Comparison of ENCODE assay signal across 33 cellular contexts in the genomic region with DNA sequence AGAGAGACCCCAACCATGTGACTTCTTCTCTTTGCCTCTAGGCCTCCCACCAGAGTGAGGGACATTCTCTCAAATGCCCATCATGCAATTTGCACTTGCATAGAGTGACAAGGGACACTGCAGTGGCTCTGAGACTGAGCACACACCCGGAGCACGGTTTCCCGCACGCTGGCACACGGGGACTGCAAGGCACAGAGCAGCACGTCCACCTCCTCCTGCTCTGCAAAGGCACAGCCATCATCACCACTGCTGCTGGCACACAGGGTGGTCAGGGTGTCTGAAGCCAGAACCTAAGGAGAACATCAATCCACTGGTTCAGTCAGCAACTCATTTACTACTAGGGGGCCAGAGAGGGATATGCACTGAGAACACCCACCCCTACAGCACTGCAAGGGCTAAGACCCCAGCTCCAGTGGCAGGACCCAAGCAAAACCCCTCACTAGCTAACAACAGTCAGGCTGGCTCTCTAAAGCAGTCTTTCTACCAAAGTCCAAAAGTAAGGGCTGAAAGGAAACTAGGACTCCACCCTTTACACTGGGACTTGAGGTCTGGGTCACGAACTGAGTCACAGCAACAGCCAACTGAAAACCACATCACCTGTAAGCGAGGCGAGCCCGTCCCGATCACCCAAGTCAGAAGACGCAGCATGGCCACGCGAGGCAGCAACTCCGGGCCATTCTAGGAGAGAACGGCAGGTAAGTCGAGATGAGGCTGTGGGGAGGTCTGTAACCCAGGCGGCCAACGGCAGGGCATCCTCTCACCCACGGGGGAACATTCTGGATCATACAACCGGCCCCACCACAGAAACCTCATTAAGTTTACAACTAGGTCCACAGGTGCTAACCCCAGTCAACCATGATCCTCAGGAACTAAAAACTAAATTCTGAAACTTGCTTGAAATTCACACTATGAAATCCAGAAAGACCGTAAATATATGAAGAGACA. TPM values are rescaled to one million over a fixed set of nuclear protein-coding genes. Genes with fewer than 3 reads are reported as not detected.
DNase-seq lines count a peak whose midpoint lies in the region; ATAC-seq, FAIRE-seq and TF ChIP-seq lines count a peak whose summit lies in the region.
"Had no signal": no experiment of that assay in that cellular context is flagged by ENCODE, and none has a peak within 500 bp of the region (broad histone marks: within the 10 kb centered on the region; RNA-seq: fewer than 3 reads in every experiment).

No MANE protein-coding gene starts in this region.

- H3K4me1 ChIP-seq in IMR-90 (ENCODE audit: control insufficient read depth, insufficient read depth, low read length) (no peaks in the 10 kb centered on the region), H1 (replicated peaks in 1 of 4; ENCODE audit: control insufficient read depth in 3 of 4, insufficient read depth in 4 of 4, low read length in 3 of 4) (no peaks in the 10 kb centered on the region)
- H3K4me1 ChIP-seq: ascending aorta, heart right ventricle, sigmoid colon had no signal

- no peak overlapping the region for H2BK120ac ChIP-seq in IMR-90 (ENCODE audit: low read depth, low read length)
- H2BK120ac ChIP-seq in H1 (replicated peaks; ENCODE audit: low read depth, low read length), result no peak overlapping the region

- H3K4me3 Mint-ChIP-seq in activated T-cell treated with anti-CD3 and anti-CD28 coated beads, Interleukin-2, amount 50 U/mL, for 72 hours, result no peak overlapping the region
- H3K4me3 Mint-ChIP-seq: activated naive CD8-positive, alpha-beta T cell treated with anti-CD3 and anti-CD28 coated beads, Interleukin-2, amount 10 ng/mL, durations not matched to agents 7 days and 5 days; nephron progenitor cell had no signal

- no peak overlapping the region for H4K91ac ChIP-seq in IMR-90 (ENCODE audit: insufficient read depth, low read depth, low read length)
- H4K91ac ChIP-seq in H1 (replicated peaks; ENCODE audit: insufficient read length, low read length), result no peak overlapping the region

- no peak overlapping the region for H4K8ac ChIP-seq in IMR-90 (ENCODE audit: low read depth in 2 of 2, low read length in 2 of 2)
- no peak overlapping the region for H4K8ac ChIP-seq in H1 (ENCODE audit: extremely low read depth, insufficient read depth, low read length)

- no peak overlapping the region for H2BK5ac ChIP-seq in IMR-90 (ENCODE audit: low read depth, low read length, poor library complexity, severe bottlenecking)
- H2BK5ac ChIP-seq in H1 (ENCODE audit: low read depth, low read length), result peak overlapping the region; percentile 8; the same call in 1 of the 2 replicates

- ATAC-seq in activated T-cell treated with anti-CD3 and anti-CD28 coated beads, Interleukin-2, amount 50 U/mL, for 72 hours (replicated peaks in 1 of 2), result peak in 1 of 2 donors; percentile 57
- no peak for ATAC-seq in IMR-90 (ENCODE audit: low read depth)
- ATAC-seq in HG02623 (IDR thresholded peaks at IDR 0.05; ENCODE audit: unreplicated experiment), result no peak
- ATAC-seq in GM18909 (IDR thresholded peaks at IDR 0.05; ENCODE audit: poor library complexity, unreplicated experiment), result no peak
- ATAC-seq: esophagus mucosa, heart right ventricle, left cardiac atrium, SK-N-SH treated with all-trans-retinoic acid at 6 μM for 48 hours had no signal

- no peaks in the 10 kb centered on the region for H3K9me1 ChIP-seq in IMR-90 (ENCODE audit: insufficient read depth, low read length)

- CTCF ChIA-PET in IMR-90 (lab: Yijun Ruan, JAX) (no interaction called here), H1 (lab: Charles Lee; ENCODE audit: partially characterized antibody) (interaction anchor here (0.5 kb wide), 1 partner anchor 211 kb away, joined by 3 read pairs; no protein-coding TSS in a partner anchor)

- H3K23ac ChIP-seq in IMR-90 (ENCODE audit: low read depth, low read length) (no peak overlapping the region), H1 (ENCODE audit: insufficient read length) (no peak overlapping the region)

- no TSS peak for BruUV-seq in IMR-90 (replicated peaks; lab: Mats Ljungman, UMichigan)

- in situ Hi-C loops in IMR-90 (cut with MboI; ENCODE audit: low sequenced_read_pairs), result no loop called here

- H3K4ac ChIP-seq in IMR-90 (ENCODE audit: low read depth, low read length) (no peak overlapping the region), H1 (replicated peaks; ENCODE audit: insufficient read length, low read depth, low read length) (no peak overlapping the region)

- no peak for TF ChIP-seq RAD21 in IMR-90 (IDR thresholded peaks at IDR 0.05; ENCODE audit: low read length)
- TF ChIP-seq RAD21 in H1 (IDR thresholded peaks at IDR 0.05 in 1 of 2, conservative IDR thresholded peaks at IDR 0.05 in 1 of 2; ENCODE audit: low read depth in 2 of 2, low read length in 2 of 2), result no peak

- H3K36me3 ChIP-seq in IMR-90 (ENCODE audit: control insufficient read depth, insufficient read depth, low read length) (peaks cover 80% of the 10 kb centered on the region), H1 (ENCODE audit: control insufficient read depth in 2 of 4, insufficient read depth in 4 of 4, low read length in 3 of 4) (peaks cover 54 to 93% (median 84%) of the 10 kb centered on the region in 4 experiments)

- no peak overlapping the region for H3K14ac ChIP-seq in IMR-90 (replicated peaks; ENCODE audit: low read depth, low read length)
- no peak overlapping the region for H3K14ac ChIP-seq in H1 (ENCODE audit: insufficient read length)

- TF ChIP-seq POLR2A in IMR-90 (IDR thresholded peaks at IDR 0.05; ENCODE audit: low read depth, low read length) (no peak), H1 (IDR thresholded peaks at IDR 0.05; ENCODE audit: control extremely low read depth in 1 of 2, low read depth in 2 of 2, low read length in 2 of 2) (no peak)

- H2AK5ac ChIP-seq in IMR-90 (ENCODE audit: low read depth, low read length), result no peak overlapping the region
- H2AK5ac ChIP-seq in H1 (ENCODE audit: low read depth, low read length), result no peak overlapping the region

- H3K36me3 Mint-ChIP-seq in activated T-cell treated with anti-CD3 and anti-CD28 coated beads, Interleukin-2, amount 50 U/mL, for 72 hours (ENCODE audit: insufficient read depth in 2 of 2), result peaks cover 5 to 33% of the 10 kb centered on the region in 2 donors

- whole genome bisulfite sequencing in IMR-90 (ENCODE audit: extremely low coverage in 2 of 2, insufficient read length in 1 of 2), 2 experiments, result 97% methylated on average over 11 of the region's 22 CpGs; no CpG with 5 or more reads in 1 of the 2 experiments
- WGBS in H1 (ENCODE audit: extremely low coverage in 1 of 2, insufficient coverage in 1 of 2, insufficient read length in 1 of 2, insufficient replicate concordance in 2 of 2, low coverage in 1 of 2, low lambda C conversion rate in 2 of 2, missing lambda C conversion rate in 1 of 2), 2 experiments, result 90% methylated on average over 22 of the region's 22 CpGs; no CpG with 5 or more reads in 1 of the 2 experiments

- H3K79me1 ChIP-seq in IMR-90 (ENCODE audit: low read depth in 1 of 2, low read length in 2 of 2), result peaks cover 9 to 18% of the 10 kb centered on the region in 2 experiments; a peak in 2 of 4 replicates
- H3K79me1 ChIP-seq in H1 (ENCODE audit: low read depth, low read length), result peaks cover 2% of the 10 kb centered on the region; the same call in 1 of the 2 replicates

- H3K27ac ChIP-seq in IMR-90 (ENCODE audit: insufficient read depth, low read length) (no peak overlapping the region), H1 (ENCODE audit: low read depth, low read length) (no peak overlapping the region)
- H3K27ac ChIP-seq: ascending aorta, cardiac muscle cell, coronary artery, heart right ventricle, sigmoid colon, WERI-Rb-1 had no signal

- no peaks in the 10 kb centered on the region for H3K27me3 ChIP-seq in IMR-90 (ENCODE audit: control insufficient read depth, insufficient read depth, low read length)
- H3K27me3 ChIP-seq in H1 (replicated peaks in 1 of 4; ENCODE audit: control insufficient read depth in 3 of 4, extremely low read depth in 1 of 4, insufficient read depth in 3 of 4, low read length in 3 of 4), result no peaks in the 10 kb centered on the region
- H3K27me3 ChIP-seq: ascending aorta, cardiac muscle cell, heart right ventricle, sigmoid colon had no signal

- H3K27me3 Mint-ChIP-seq in activated T-cell treated with anti-CD3 and anti-CD28 coated beads, Interleukin-2, amount 50 U/mL, for 72 hours (ENCODE audit: low read depth), result no peaks in the 10 kb centered on the region
- H3K27me3 Mint-ChIP-seq: activated naive CD8-positive, alpha-beta T cell treated with anti-CD3 and anti-CD28 coated beads, Interleukin-2, amount 10 ng/mL, durations not matched to agents 7 days and 5 days had no signal

- H2BK15ac ChIP-seq in IMR-90 (ENCODE audit: low read depth, low read length) (no peak overlapping the region), H1 (ENCODE audit: low read length) (no peak overlapping the region)

- H3K23me2 ChIP-seq in H1 (ENCODE audit: low read depth, low read length), result no peaks in the 10 kb centered on the region

- POLR2A ChIA-PET in IMR-90 (lab: Charles Lee; ENCODE audit: unreplicated experiment), result no interaction called here
- POLR2A ChIA-PET in H1 (lab: Charles Lee; ENCODE audit: partially characterized antibody), result interaction anchor here (1.4 to 1.6 kb wide), 2 partner anchors 26 to 33 kb away, joined by 3 read pairs; no protein-coding TSS in a partner anchor

- no peak for FAIRE-seq in H1 (lab: Jason Lieb, UNC)

- no peaks in the 10 kb centered on the region for H3K79me2 ChIP-seq in H1 (ENCODE audit: control insufficient read depth in 1 of 2, insufficient read depth in 2 of 2, low read length in 2 of 2)

- H4K5ac ChIP-seq in IMR-90 (ENCODE audit: low read depth, low read length) (no peak overlapping the region), H1 (ENCODE audit: insufficient read length, low read depth, low read length) (no peak overlapping the region)

- no peak overlapping the region for H3K9ac ChIP-seq in IMR-90 (ENCODE audit: low read depth, low read length)
- no peak overlapping the region for H3K9ac ChIP-seq in H1 (replicated peaks in 1 of 4; ENCODE audit: extremely low read depth in 1 of 4, low read depth in 3 of 4, low read length in 3 of 4)

- H2AK9ac ChIP-seq in IMR-90 (replicated peaks; ENCODE audit: low read depth, low read length, poor library complexity), result peak overlapping the region; percentile 39

- H4K20me1 ChIP-seq in IMR-90 (ENCODE audit: insufficient read depth, low read length), result peaks cover 4% of the 10 kb centered on the region
- H4K20me1 ChIP-seq in H1 (replicated peaks in 1 of 2; ENCODE audit: control insufficient read depth in 1 of 2, insufficient read depth in 2 of 2, low read length in 2 of 2), result peaks cover 3 to 12% of the 10 kb centered on the region in 2 experiments

- no peaks in the 10 kb centered on the region for H3K4me1 Mint-ChIP-seq in activated T-cell treated with anti-CD3 and anti-CD28 coated beads, Interleukin-2, amount 50 U/mL, for 72 hours (ENCODE audit: low read depth)
- H3K4me1 Mint-ChIP-seq: nephron progenitor cell had no signal

- H3K56ac ChIP-seq in IMR-90 (ENCODE audit: extremely low read depth, insufficient read depth, low read length) (no peak overlapping the region), H1 (replicated peaks; ENCODE audit: insufficient read length, low read depth, low read length) (no peak overlapping the region)

- H3K9me3 ChIP-seq in IMR-90 (ENCODE audit: control insufficient read depth, insufficient read depth, low read length) (no peaks in the 10 kb centered on the region), H1 (ENCODE audit: insufficient read depth in 2 of 2, low read depth in 1 of 2, low read length in 1 of 2) (no peaks in the 10 kb centered on the region)
- H3K9me3 ChIP-seq: ascending aorta, heart right ventricle, sigmoid colon had no signal

- intact Hi-C loops in IMR-90 (cut with micrococcal nuclease), result no loop called here

- H2AFZ ChIP-seq in IMR-90 (replicated peaks; ENCODE audit: low read length, poor library complexity) (no peak overlapping the region), H1 (ENCODE audit: low read length) (no peak overlapping the region)

- no peak overlapping the region for H2BK12ac ChIP-seq in H1 (ENCODE audit: low read depth, low read length)

- H2BK20ac ChIP-seq in IMR-90 (ENCODE audit: low read depth, low read length), result no peak overlapping the region
- H2BK20ac ChIP-seq in H1 (ENCODE audit: low read length), result no peak overlapping the region

- peak overlapping the region; percentile 34 for H3K27ac Mint-ChIP-seq in activated T-cell treated with anti-CD3 and anti-CD28 coated beads, Interleukin-2, amount 50 U/mL, for 72 hours
- H3K27ac Mint-ChIP-seq: activated naive CD8-positive, alpha-beta T cell treated with anti-CD3 and anti-CD28 coated beads, Interleukin-2, amount 10 ng/mL, durations not matched to agents 7 days and 5 days; nephron progenitor cell had no signal

- peak in 1 of 2 donors; percentile 10 for DNase-seq in activated T-cell treated with anti-CD3 and anti-CD28 coated beads, Interleukin-2, amount 50 U/mL, for 72 hours
- DNase-seq in activated T-cell treated with anti-CD3 and anti-CD28 coated beads for 4 hours, result no peak
- no peak for DNase-seq in IMR-90
- no peak for DNase-seq in H1 (ENCODE audit: low read depth in 1 of 2, low spot score in 2 of 2)
- no peak for DNase-seq in occipital lobe (lab: John Stamatoyannopoulos, UW)
- DNase-seq in NCI-H2171 (lab: John Stamatoyannopoulos, UW), result no peak
- DNase-seq: activated CD4-positive, alpha-beta T cell treated with anti-CD3 and anti-CD28 coated beads for 48 hours; activated CD8-positive, alpha-beta memory T cell treated with anti-CD3 and anti-CD28 coated beads, Interleukin-2, amount 50 U/mL, for 4 hours; activated effector memory CD4-positive, alpha-beta T cell treated with anti-CD3 and anti-CD28 coated beads, Interleukin-2, amount 50 U/mL, for 16 hours; activated naive CD8-positive, alpha-beta T cell treated with anti-CD3 and anti-CD28 coated beads, Interleukin-2, amount 10 ng/mL, durations not matched to agents 7 days and 5 days; DMS53; effector memory CD4-positive, alpha-beta T cell; foreskin fibroblast; GDM1; heart right ventricle; left cardiac atrium; mammary epithelial cell; NCI-H1048; NCI-H1694; NCI-H524; nephron progenitor cell; sigmoid colon; stimulated activated CD4-positive, alpha-beta T cell treated with anti-CD3 and anti-CD28 coated beads, Interleukin-4, amount 100 ng/mL, for 4 hours; stimulated activated naive CD4-positive, alpha-beta T cell treated with Interleukin-2 at 50 U/mL for 16 hours; T1000; WERI-Rb-1 had no signal

- no peak for TF ChIP-seq EP300 in H1 (IDR thresholded peaks at IDR 0.05; ENCODE audit: borderline replicate concordance in 1 of 2, low read depth in 2 of 2, low read length in 2 of 2)

- dilution Hi-C loops in IMR-90 (cut with HindIII; ENCODE audit: low sequenced_read_pairs, unreplicated experiment), result no loop called here

- TF ChIP-seq CTCF in IMR-90 (conservative IDR thresholded peaks at IDR 0.05; ENCODE audit: low read depth, low read length) (no peak), H1 (IDR thresholded peaks at IDR 0.05; ENCODE audit: control extremely low read depth in 1 of 3, insufficient read depth in 1 of 3, low read depth in 1 of 3, low read length in 3 of 3) (no peak)

- H3K18ac ChIP-seq in IMR-90 (ENCODE audit: low read depth, low read length) (no peak overlapping the region), H1 (ENCODE audit: extremely low read depth, low read length) (no peak overlapping the region)

- no peak overlapping the region for H3K4me2 ChIP-seq in IMR-90 (ENCODE audit: low read depth, low read length)
- H3K4me2 ChIP-seq in H1 (ENCODE audit: insufficient read depth in 1 of 2, low read depth in 2 of 2, low read length in 2 of 2), result no peak overlapping the region

- H3K9me3 Mint-ChIP-seq in activated T-cell treated with anti-CD3 and anti-CD28 coated beads, Interleukin-2, amount 50 U/mL, for 72 hours, result no peaks in the 10 kb centered on the region
- H3K9me3 Mint-ChIP-seq: activated naive CD8-positive, alpha-beta T cell treated with anti-CD3 and anti-CD28 coated beads, Interleukin-2, amount 10 ng/mL, durations not matched to agents 7 days and 5 days; nephron progenitor cell had no signal

- H3K4me3 ChIP-seq in IMR-90 (ENCODE audit: insufficient read depth, low read depth, low read length) (no peak overlapping the region), H1 (ENCODE audit: extremely low read depth in 1 of 4, insufficient read depth in 2 of 4, low read depth in 3 of 4, low read length in 4 of 4) (no peak overlapping the region)
- H3K4me3 ChIP-seq: ascending aorta, cardiac muscle cell, coronary artery, heart right ventricle, sigmoid colon had no signal

RNA-seq across cellular contexts. Expression of a gene that starts 37.9 kb away (rescaled TPM):
- total RNA-seq in activated T-cell treated with anti-CD3 and anti-CD28 coated beads, Interleukin-2, amount 50 U/mL, for 72 hours, result 100 to 1,000 TPM in 1 of 2 donors, 10 to 100 TPM in 1; 93.1 to 106 TPM
- total RNA-seq in IMR-90 (2012; rRNA removed), result 65.8 and 77.6 TPM in 2 replicates
- 57.8 and 76.1 TPM in 2 replicates for polyA plus RNA-seq in IMR-90 (2012; rRNA removed)
- polyA plus RNA-seq in IMR-90 (2012; cell fraction: cytosol; rRNA removed), result 28.3 and 50.4 TPM in 2 replicates
- 74.2 and 147 TPM in 2 replicates for polyA plus RNA-seq in IMR-90 (2012; cell fraction: nucleus; rRNA removed; ENCODE audit: low replicate concordance)
- 133 and 137 TPM in 2 replicates for total RNA-seq in H1 (2021; fragmentation: NEBNext Ultra II Directional; extraction: Animal tissue kit (Norgen Biotek cat#: 25700))
- polyA plus RNA-seq in H1 (2011; rRNA removed), result 61.4 and 73.1 TPM in 2 replicates
- polyA plus RNA-seq in H1 (2011; cell fraction: cytosol; rRNA removed), result 61.1 TPM
- polyA plus RNA-seq in H1 (2011; cell fraction: nucleus; rRNA removed), result 294 TPM
- polyA plus RNA-seq in H1 (2012, experiment 1 of 2), result 92.9 to 139 TPM (median 109 TPM) in 4 replicates
- 58.3 TPM for polyA plus RNA-seq in H1 (2012, experiment 2 of 2)
- 57.1 TPM for polyA plus RNA-seq in H1 (2013, experiment 1 of 2)
- polyA plus RNA-seq in H1 (2013, experiment 2 of 2), result 47.1 TPM
- 266 and 267 TPM in 2 replicates for polyA minus RNA-seq in H1 (2011; rRNA and poly(A)+ RNA removed)
- 106 TPM for polyA minus RNA-seq in H1 (2011; cell fraction: cytosol; rRNA and poly(A)+ RNA removed)
- polyA minus RNA-seq in H1 (2011; cell fraction: nucleus; rRNA and poly(A)+ RNA removed), result 194 TPM
- total RNA-seq in occipital lobe, result 53.7 TPM

RNA-seq across cellular contexts. Expression of a gene that starts 40.0 kb away (rescaled TPM):
- total RNA-seq in activated T-cell treated with anti-CD3 and anti-CD28 coated beads, Interleukin-2, amount 50 U/mL, for 72 hours, result 10 to 100 TPM; 66.2 to 78.9 TPM
- total RNA-seq in IMR-90 (2012; rRNA removed), result 32.6 and 35.0 TPM in 2 replicates
- polyA plus RNA-seq in IMR-90 (2012; rRNA removed), result 47.6 and 49.6 TPM in 2 replicates
- polyA plus RNA-seq in IMR-90 (2012; cell fraction: cytosol; rRNA removed), result 31.2 and 45.6 TPM in 2 replicates
- 64.2 and 73.1 TPM in 2 replicates for polyA plus RNA-seq in IMR-90 (2012; cell fraction: nucleus; rRNA removed; ENCODE audit: low replicate concordance)
- 39.0 and 45.7 TPM in 2 replicates for total RNA-seq in H1 (2021; fragmentation: NEBNext Ultra II Directional; extraction: Animal tissue kit (Norgen Biotek cat#: 25700))
- polyA plus RNA-seq in H1 (2011; rRNA removed), result 33.4 and 45.8 TPM in 2 replicates
- polyA plus RNA-seq in H1 (2011; cell fraction: cytosol; rRNA removed), result 29.0 TPM
- 37.5 TPM for polyA plus RNA-seq in H1 (2011; cell fraction: nucleus; rRNA removed)
- polyA plus RNA-seq in H1 (2012, experiment 1 of 2), result 35.9 to 43.8 TPM (median 40.9 TPM) in 4 replicates
- polyA plus RNA-seq in H1 (2012, experiment 2 of 2), result 38.3 TPM
- 27.7 TPM for polyA plus RNA-seq in H1 (2013, experiment 1 of 2)
- 29.3 TPM for polyA plus RNA-seq in H1 (2013, experiment 2 of 2)
- 34.0 and 46.0 TPM in 2 replicates for polyA minus RNA-seq in H1 (2011; rRNA and poly(A)+ RNA removed)
- polyA minus RNA-seq in H1 (2011; cell fraction: cytosol; rRNA and poly(A)+ RNA removed), result 16.2 TPM
- 12.0 TPM for polyA minus RNA-seq in H1 (2011; cell fraction: nucleus; rRNA and poly(A)+ RNA removed)
- total RNA-seq in occipital lobe, result 34.8 TPM

RNA-seq across cellular contexts. Expression of a gene that starts 44.3 kb away (rescaled TPM):
- 1,000 to 10,000 TPM; 4,846 to 5,223 TPM for total RNA-seq in activated T-cell treated with anti-CD3 and anti-CD28 coated beads, Interleukin-2, amount 50 U/mL, for 72 hours
- total RNA-seq in IMR-90 (2012; rRNA removed), result 4,496 and 5,401 TPM in 2 replicates
- polyA plus RNA-seq in IMR-90 (2012; rRNA removed), result 5,590 and 6,356 TPM in 2 replicates
- 2,244 and 4,987 TPM in 2 replicates for polyA plus RNA-seq in IMR-90 (2012; cell fraction: cytosol; rRNA removed)
- polyA plus RNA-seq in IMR-90 (2012; cell fraction: nucleus; rRNA removed; ENCODE audit: low replicate concordance), result 1,556 and 2,037 TPM in 2 replicates
- total RNA-seq in H1 (2021; fragmentation: NEBNext Ultra II Directional; extraction: Animal tissue kit (Norgen Biotek cat#: 25700)), result 2,987 and 3,029 TPM in 2 replicates
- 8,838 and 10,765 TPM in 2 replicates for polyA plus RNA-seq in H1 (2011; rRNA removed)
- polyA plus RNA-seq in H1 (2011; cell fraction: cytosol; rRNA removed), result 10,357 TPM
- 6,829 TPM for polyA plus RNA-seq in H1 (2011; cell fraction: nucleus; rRNA removed)
- 4,444 to 5,241 TPM (median 4,665 TPM) in 4 replicates for polyA plus RNA-seq in H1 (2012, experiment 1 of 2)
- 7,158 TPM for polyA plus RNA-seq in H1 (2012, experiment 2 of 2)
- 4,021 TPM for polyA plus RNA-seq in H1 (2013, experiment 1 of 2)
- polyA plus RNA-seq in H1 (2013, experiment 2 of 2), result 3,982 TPM
- 5,851 and 5,958 TPM in 2 replicates for polyA minus RNA-seq in H1 (2011; rRNA and poly(A)+ RNA removed)
- polyA minus RNA-seq in H1 (2011; cell fraction: cytosol; rRNA and poly(A)+ RNA removed), result 2,113 TPM
- polyA minus RNA-seq in H1 (2011; cell fraction: nucleus; rRNA and poly(A)+ RNA removed), result 1,976 TPM
- total RNA-seq in occipital lobe, result 1,592 TPM
